ENCODE assay signal across 9 cellular contexts in the genomic region with DNA sequence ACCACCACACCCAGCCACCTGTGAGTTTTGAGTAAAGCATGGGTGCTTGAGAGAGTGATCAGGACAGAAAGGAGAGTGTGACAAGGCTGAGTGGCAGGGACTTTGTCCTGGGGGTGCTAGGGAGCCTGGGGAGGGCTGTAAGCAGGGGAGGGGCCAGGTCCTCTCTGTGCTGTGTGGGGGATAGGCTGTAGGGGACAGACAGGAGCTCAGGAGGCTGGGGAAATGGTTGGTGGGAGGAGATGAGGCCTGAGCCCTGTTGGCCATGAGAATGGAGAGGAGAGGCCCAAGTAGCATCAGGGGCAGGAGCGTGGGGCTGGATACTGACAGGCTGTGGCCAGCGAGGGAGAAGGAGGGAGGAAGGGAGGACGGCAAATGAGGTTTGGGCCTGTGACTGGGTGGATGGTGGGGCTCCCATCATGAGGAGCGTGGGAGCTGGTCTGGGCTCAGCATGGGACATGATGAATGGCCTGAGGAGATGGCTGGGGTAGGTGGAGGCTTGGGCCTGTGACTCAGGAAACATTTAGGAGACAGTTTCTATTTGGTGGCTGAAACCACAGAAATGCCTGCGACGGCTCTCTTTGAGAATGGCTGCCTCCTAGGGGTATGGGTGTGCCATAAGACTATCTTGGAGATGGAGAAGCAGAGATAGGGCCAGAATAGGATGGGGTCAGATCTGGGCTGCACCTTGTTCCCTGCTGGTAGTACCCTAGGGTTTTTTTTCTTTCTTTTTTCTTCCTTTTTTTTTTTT. TPM values are rescaled to one million over a fixed set of nuclear protein-coding genes. Genes with fewer than 3 reads are reported as not detected.
DNase-seq lines count a peak whose midpoint lies in the region; ATAC-seq, FAIRE-seq and TF ChIP-seq lines count a peak whose summit lies in the region.
"Had no signal": no experiment of that assay in that cellular context is flagged by ENCODE, and none has a peak within 500 bp of the region (broad histone marks: within the 10 kb centered on the region; RNA-seq: fewer than 3 reads in every experiment).

No MANE protein-coding gene starts in this region.

- WGBS in A549 (ENCODE audit: missing lambda C conversion rate), result 83% methylated on average over 6 of the region's 6 CpGs

- peak overlapping the region; percentile 70 for H3K27ac Mint-ChIP-seq in dendritic cell treated with granulocyte-macrophage colony-stimulating factor and Interleukin-4, amounts not matched to agents 40 ng/mL and 50 ng/mL, for 4 days

- no peak for TF ChIP-seq RAD21 in A549 (conservative IDR thresholded peaks at IDR 0.05 in 1 of 2, IDR thresholded peaks at IDR 0.05 in 1 of 2)

- no peaks in the 10 kb centered on the region for H3K36me3 Mint-ChIP-seq in dendritic cell treated with granulocyte-macrophage colony-stimulating factor and Interleukin-4, amounts not matched to agents 40 ng/mL and 50 ng/mL, for 4 days (ENCODE audit: low read depth)

- TF ChIP-seq EP300 in A549 (IDR thresholded peaks at IDR 0.05), result no peak

- H3K4me1 ChIP-seq in A549, result peaks cover 10% of the 10 kb centered on the region

- H3K4me3 Mint-ChIP-seq in dendritic cell treated with granulocyte-macrophage colony-stimulating factor and Interleukin-4, amounts not matched to agents 40 ng/mL and 50 ng/mL, for 4 days, result peak overlapping the region; percentile 66

- peaks cover 48% of the 10 kb centered on the region for H3K4me1 Mint-ChIP-seq in dendritic cell treated with granulocyte-macrophage colony-stimulating factor and Interleukin-4, amounts not matched to agents 40 ng/mL and 50 ng/mL, for 4 days (ENCODE audit: low read depth)

- H3K4me3 ChIP-seq in A549 (no peak overlapping the region), GM12865 (ENCODE audit: low read depth, low read length) (peak overlapping the region; percentile 6)

- peak overlapping the region in 1 of 2 experiments; percentile 53; a peak in 2 of 6 replicates for H3K27ac ChIP-seq in A549

- no peak for TF ChIP-seq CTCF in A549 (IDR thresholded peaks at IDR 0.05)
- peak; percentile 15 for TF ChIP-seq CTCF in GM12865 (IDR thresholded peaks at IDR 0.05; ENCODE audit: insufficient read depth, low read depth, low read length, missing control alignments)

- H3K27me3 Mint-ChIP-seq in dendritic cell treated with granulocyte-macrophage colony-stimulating factor and Interleukin-4, amounts not matched to agents 40 ng/mL and 50 ng/mL, for 4 days, result peaks cover 28% of the 10 kb centered on the region

- intact Hi-C loops in dendritic cell treated with granulocyte-macrophage colony-stimulating factor and Interleukin-4, amounts not matched to agents 40 ng/mL and 50 ng/mL, for 4 days (cut with micrococcal nuclease), result no loop called here

- no peak overlapping the region for H3K4me2 ChIP-seq in A549

- H3K9me3 Mint-ChIP-seq in dendritic cell treated with granulocyte-macrophage colony-stimulating factor and Interleukin-4, amounts not matched to agents 40 ng/mL and 50 ng/mL, for 4 days, result no peaks in the 10 kb centered on the region

- peak in 1 of 2 experiments; percentile 58 for DNase-seq in A549 (ENCODE audit: low read depth in 1 of 2, low spot score in 1 of 2)
- DNase-seq in GM12865 (ENCODE audit: low read depth), result peak; percentile 43
- peak; percentile 89 for DNase-seq in RPMI7951 (ENCODE audit: low read depth)
- DNase-seq in C1 segment of cervical spinal cord (lab: John Stamatoyannopoulos, UW), result no peak
- DNase-seq in cerebellum (ENCODE audit: low spot score), result no peak
- DNase-seq: NCI-H1092 treated with DMSO at 0.1 percent for 48 hours had no signal

- FAIRE-seq in A549 (lab: Jason Lieb, UNC), result no peak

- CTCF ChIA-PET in A549 (lab: Yijun Ruan, JAX), result interaction anchor here (0.6 to 3.3 kb wide), 5 partner anchors 27 to 147 kb away, joined by 3 to 21 read pairs (median 4); partner anchors contain the start of genes GRWD1 and KDELR1

- ATAC-seq in A549 (peak; percentile 45 to 46; a peak in 5 of 6 replicates), GM21423 (IDR thresholded peaks at IDR 0.05; ENCODE audit: unreplicated experiment) (no peak), GM21576 (IDR thresholded peaks at IDR 0.05; ENCODE audit: unreplicated experiment) (no peak)

- POLR2A ChIA-PET in A549 (lab: Yijun Ruan, JAX), result no interaction called here

- no peak for TF ChIP-seq POLR2A in A549 (IDR thresholded peaks at IDR 0.05; ENCODE audit: low read length)

- H3K9me3 ChIP-seq in A549, result no peaks in the 10 kb centered on the region

TF ChIP-seq in A549, 52 proteins besides CTCF, POLR2A, EP300 and RAD21:
- TF ChIP-seq FOSB (CRISPR knock-in tag; IDR thresholded peaks at IDR 0.05) (no peak), NPAS2 (CRISPR knock-in tag; IDR thresholded peaks at IDR 0.05; ENCODE audit: borderline replicate concordance) (no peak), USF2 (IDR thresholded peaks at IDR 0.05) (no peak), HDAC2 (IDR thresholded peaks at IDR 0.05) (no peak), ZNF302 (CRISPR knock-in tag; IDR thresholded peaks at IDR 0.05) (no peak)
- TF ChIP-seq, protein P1, sequence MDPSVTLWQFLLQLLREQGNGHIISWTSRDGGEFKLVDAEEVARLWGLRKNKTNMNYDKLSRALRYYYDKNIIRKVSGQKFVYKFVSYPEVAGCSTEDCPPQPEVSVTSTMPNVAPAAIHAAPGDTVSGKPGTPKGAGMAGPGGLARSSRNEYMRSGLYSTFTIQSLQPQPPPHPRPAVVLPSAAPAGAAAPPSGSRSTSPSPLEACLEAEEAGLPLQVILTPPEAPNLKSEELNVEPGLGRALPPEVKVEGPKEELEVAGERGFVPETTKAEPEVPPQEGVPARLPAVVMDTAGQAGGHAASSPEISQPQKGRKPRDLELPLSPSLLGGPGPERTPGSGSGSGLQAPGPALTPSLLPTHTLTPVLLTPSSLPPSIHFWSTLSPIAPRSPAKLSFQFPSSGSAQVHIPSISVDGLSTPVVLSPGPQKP (IDR thresholded peaks at IDR 0.05; ENCODE audit: low read depth, low read length), result no peak

RNA-seq across cellular contexts. Expression of gene GRIN2D, which starts 25.0 kb away (rescaled TPM):
- polyA plus RNA-seq in A549 (2011; rRNA removed) (2.6 and 3.4 TPM in 2 replicates), A549 (2017; fragmentation: RNase III; extraction: RNeasy Plus Mini Kit Qiagen cat#74134 plus additional on column Dnase treatment) (5.8 to 6.8 TPM (median 6.3 TPM) in 3 replicates)
- polyA plus RNA-seq in A549 (2012; cell fraction: cytosol; rRNA removed), result 4.9 and 6.7 TPM in 2 replicates
- polyA plus RNA-seq in A549 (2012; cell fraction: nucleus; rRNA removed), result 17.0 and 20.5 TPM in 2 replicates
- 5.4 and 8.1 TPM in 2 replicates for polyA minus RNA-seq in A549 (2011; rRNA and poly(A)+ RNA removed)
- total RNA-seq in RPMI7951 (2014; rRNA removed; shearing (Covaris generic)), result 0.60 and 0.68 TPM in 2 replicates
- total RNA-seq in cerebellum, result 4.6 TPM

RNA-seq across cellular contexts. Expression of gene KDELR1, which starts 27.1 kb away (rescaled TPM):
- 200 and 270 TPM in 2 replicates for polyA plus RNA-seq in A549 (2011; rRNA removed)
- polyA plus RNA-seq in A549 (2012; cell fraction: cytosol; rRNA removed), result 203 and 269 TPM in 2 replicates
- 238 and 248 TPM in 2 replicates for polyA plus RNA-seq in A549 (2012; cell fraction: nucleus; rRNA removed)
- polyA plus RNA-seq in A549 (2017; fragmentation: RNase III; extraction: RNeasy Plus Mini Kit Qiagen cat#74134 plus additional on column Dnase treatment), result 280 to 318 TPM (median 302 TPM) in 3 replicates
- polyA minus RNA-seq in A549 (2011; rRNA and poly(A)+ RNA removed), result 222 and 240 TPM in 2 replicates
- 153 and 156 TPM in 2 replicates for total RNA-seq in RPMI7951 (2014; rRNA removed; shearing (Covaris generic))
- total RNA-seq in cerebellum, result 32.3 TPM

RNA-seq across cellular contexts. Expression of gene GRWD1, which starts 27.3 kb away (rescaled TPM):
- polyA plus RNA-seq in A549 (2011; rRNA removed) (40.0 and 48.1 TPM in 2 replicates), A549 (2017; fragmentation: RNase III; extraction: RNeasy Plus Mini Kit Qiagen cat#74134 plus additional on column Dnase treatment) (82.1 to 87.0 TPM (median 84.2 TPM) in 3 replicates)
- polyA plus RNA-seq in A549 (2012; cell fraction: cytosol; rRNA removed), result 64.4 and 73.9 TPM in 2 replicates
- 93.3 and 105 TPM in 2 replicates for polyA plus RNA-seq in A549 (2012; cell fraction: nucleus; rRNA removed)
- polyA minus RNA-seq in A549 (2011; rRNA and poly(A)+ RNA removed), result 28.1 and 30.0 TPM in 2 replicates
- 28.2 and 38.0 TPM in 2 replicates for total RNA-seq in RPMI7951 (2014; rRNA removed; shearing (Covaris generic))
- 9.7 TPM for total RNA-seq in cerebellum

RNA-seq across cellular contexts. Expression of gene KCNJ14, which starts 36.9 kb away (rescaled TPM):
- polyA plus RNA-seq in A549 (2011; rRNA removed), result 1.9 and 2.2 TPM in 2 replicates
- polyA plus RNA-seq in A549 (2012; cell fraction: cytosol; rRNA removed), result 1.5 and 1.9 TPM in 2 replicates
- 12.5 and 14.5 TPM in 2 replicates for polyA plus RNA-seq in A549 (2012; cell fraction: nucleus; rRNA removed)
- polyA plus RNA-seq in A549 (2017; fragmentation: RNase III; extraction: RNeasy Plus Mini Kit Qiagen cat#74134 plus additional on column Dnase treatment), result 1.3 to 1.4 TPM (median 1.3 TPM) in 3 replicates
- polyA minus RNA-seq in A549 (2011; rRNA and poly(A)+ RNA removed), result 1.9 and 2.4 TPM in 2 replicates
- total RNA-seq in RPMI7951 (2014; rRNA removed; shearing (Covaris generic)), result 0.48 and 1.1 TPM in 2 replicates
- total RNA-seq in cerebellum, result 1.6 TPM

RNA-seq across cellular contexts. Expression of gene CYTH2, which starts 50.7 kb away (rescaled TPM):
- polyA plus RNA-seq in A549 (2011; rRNA removed) (33.4 and 36.9 TPM in 2 replicates), A549 (2017; fragmentation: RNase III; extraction: RNeasy Plus Mini Kit Qiagen cat#74134 plus additional on column Dnase treatment) (42.3 to 55.4 TPM (median 50.5 TPM) in 3 replicates)
- polyA plus RNA-seq in A549 (2012; cell fraction: cytosol; rRNA removed), result 48.4 and 61.1 TPM in 2 replicates
- 158 and 205 TPM in 2 replicates for polyA plus RNA-seq in A549 (2012; cell fraction: nucleus; rRNA removed)
- 49.4 and 52.6 TPM in 2 replicates for polyA minus RNA-seq in A549 (2011; rRNA and poly(A)+ RNA removed)
- 39.0 and 74.3 TPM in 2 replicates for total RNA-seq in RPMI7951 (2014; rRNA removed; shearing (Covaris generic))
- total RNA-seq in cerebellum, result 49.7 TPM

Comparison
In these comparisons a context has a peak if more than half of its experiments do, and no peak if none do; other contexts are left out.
1. ATAC-seq: peak in A549 (2 of 2); none in GM21423 (single experiment) and GM21576 (single experiment).
2. DNase-seq: peak in GM12865 (single experiment) and RPMI7951 (single experiment); none in C1 segment of cervical spinal cord (0 of 14) and cerebellum (single experiment).